ENCODE assay signal across 8 cellular contexts in genomic region chr21:39388811-39389155, GRCh38. TPM values are rescaled to one million over a fixed set of nuclear protein-coding genes. Genes with fewer than 3 reads are reported as not detected.
DNase-seq lines count a peak whose midpoint lies in the region; ATAC-seq and TF ChIP-seq lines count a peak whose summit lies in the region.

No MANE protein-coding gene starts in this region.

- no peaks in the 10 kb centered on the region for H3K27me3 ChIP-seq in psoas muscle (ENCODE audit: insufficient read depth in 3 of 3, low read length in 2 of 3)

- TF ChIP-seq CTCF in psoas muscle (IDR thresholded peaks at IDR 0.05) = no peak

- DNase-seq in central memory CD8-positive, alpha-beta T cell (ENCODE audit: low spot score in 2 of 2) = no peak
- DNase-seq in psoas muscle = no peak
- no peak for DNase-seq in SW 1271 (lab: John Stamatoyannopoulos, UW)
- no peak for DNase-seq in hypothalamus (lab: John Stamatoyannopoulos, UW)

- no peaks in the 10 kb centered on the region for H3K9me3 ChIP-seq in psoas muscle

- H3K9me3 Mint-ChIP-seq in central memory CD8-positive, alpha-beta T cell = no peaks in the 10 kb centered on the region

- H3K4me3 Mint-ChIP-seq in central memory CD8-positive, alpha-beta T cell = peak overlapping the region; percentile 86

- intact Hi-C loops in psoas muscle (cut with DNase I) = loop anchor here (2.0 to 10.0 kb wide), 6 partner anchors 36 to 204 kb away; partner anchors contain the start of genes HMGN1 (in 1 of the 2), LCA5L (in 1 of the 2) and PSMG1 (in 1 of the 2)

- ATAC-seq in GM18520 (IDR thresholded peaks at IDR 0.05; ENCODE audit: unreplicated experiment) (peak; percentile 4), HG03432 (IDR thresholded peaks at IDR 0.05; ENCODE audit: unreplicated experiment) (peak; percentile 13), psoas muscle (no peak), GM21723 (IDR thresholded peaks at IDR 0.05; ENCODE audit: unreplicated experiment) (no peak), GM21526 (IDR thresholded peaks at IDR 0.05; ENCODE audit: low FRiP score, unreplicated experiment) (no peak)
- ATAC-seq in central memory CD8-positive, alpha-beta T cell (replicated peaks; ENCODE audit: extremely low read depth, poor library complexity, severe bottlenecking) = no peak

- H3K4me1 Mint-ChIP-seq in central memory CD8-positive, alpha-beta T cell = peaks cover 23% of the 10 kb centered on the region

- no peaks in the 10 kb centered on the region for H3K27me3 Mint-ChIP-seq in central memory CD8-positive, alpha-beta T cell

- peaks cover 18% of the 10 kb centered on the region for H3K4me1 ChIP-seq in psoas muscle

- peaks cover 3 to 33% of the 10 kb centered on the region in 2 donors for H3K36me3 ChIP-seq in psoas muscle (ENCODE audit: insufficient read depth in 1 of 2, low read depth in 1 of 2)

- H3K27ac ChIP-seq in psoas muscle = no peak overlapping the region

- peak overlapping the region; percentile 65 for H3K4me3 ChIP-seq in psoas muscle

- peak overlapping the region; percentile 87 for H3K27ac Mint-ChIP-seq in central memory CD8-positive, alpha-beta T cell (ENCODE audit: low read depth)

- H3K36me3 Mint-ChIP-seq in central memory CD8-positive, alpha-beta T cell (ENCODE audit: insufficient read depth) = peaks cover 30% of the 10 kb centered on the region

- 3 to 9% (median 4%) methylated on average over 9 to 10 of the region's 10 CpGs for WGBS in psoas muscle, 3 donors

RNA-seq across cellular contexts. Expression of gene HMGN1, which starts 39.9 kb away (rescaled TPM):
- total RNA-seq in psoas muscle = 10 to 100 TPM; 16.0 to 37.2 (median 20.6) TPM
- polyA plus RNA-seq in psoas muscle = 10 to 100 TPM; 13.9 to 27.5 (median 17.7) TPM

RNA-seq across cellular contexts. Expression of gene LCA5L, which starts 56.8 kb away (rescaled TPM):
- total RNA-seq in psoas muscle = 1 to 10 TPM; 2.3 to 5.3 (median 3.4) TPM
- polyA plus RNA-seq in psoas muscle = 1 to 10 TPM; 1.2 to 5.3 (median 3.3) TPM

Comparison
In these comparisons a context has a peak if more than half of its experiments do, and no peak if none do; other contexts are left out.
1. ATAC-seq: peak in GM18520 (single experiment) and HG03432 (single experiment); none in central memory CD8-positive, alpha-beta T cell (single experiment), psoas muscle (0 of 4), GM21723 (single experiment) and GM21526 (single experiment).